14 cellular contexts compared by ENCODE assay signal in genomic region chr4:176383273-176384077, GRCh38.
DNase-seq lines count a peak whose midpoint lies in the region; ATAC-seq and TF ChIP-seq lines count a peak whose summit lies in the region.
"Had no signal": no experiment of that assay in that cellular context is flagged by ENCODE, and none has a peak within 500 bp of the region (broad histone marks: within the 10 kb centered on the region; RNA-seq: fewer than 3 reads in every experiment).

No MANE protein-coding gene starts in this region.

- H3K27me3 ChIP-seq in left ventricle myocardium inferior (ENCODE audit: low read depth) (no peaks in the 10 kb centered on the region), adipocyte (replicated peaks; ENCODE audit: control insufficient read depth, insufficient read depth, low read length) (no peaks in the 10 kb centered on the region), thoracic aorta (replicated peaks; ENCODE audit: insufficient read depth) (no peaks in the 10 kb centered on the region)
- H3K27me3 ChIP-seq: uterus had no signal

- H3K9me3 ChIP-seq in left ventricle myocardium inferior (replicated peaks), result no peaks in the 10 kb centered on the region
- H3K9me3 ChIP-seq in adipocyte (ENCODE audit: control insufficient read depth, low read length), result no peaks in the 10 kb centered on the region
- no peaks in the 10 kb centered on the region for H3K9me3 ChIP-seq in thoracic aorta
- H3K9me3 ChIP-seq: uterus had no signal

- H3K27ac ChIP-seq in left ventricle myocardium inferior (replicated peaks) (peak overlapping the region; percentile 74), thoracic aorta (no peak overlapping the region)

- H3K9ac ChIP-seq in adipocyte (ENCODE audit: low read length), result no peak overlapping the region

- no peak for ATAC-seq in Right ventricle myocardium superior (ENCODE audit: poor library complexity)
- ATAC-seq in thoracic aorta (ENCODE audit: insufficient number of reproducible peaks, low FRiP score, low read depth), result no peak
- ATAC-seq: activated CD4-positive, alpha-beta T cell treated with anti-CD3 and anti-CD28 coated beads for 36 hours had no signal

- DNase-seq in left ventricle myocardium inferior (no peak), Right ventricle myocardium superior (no peak), adipocyte (ENCODE audit: low read depth) (peak; percentile 52), foreskin fibroblast (peak; percentile 32 to 64), thoracic aorta (ENCODE audit: low spot score) (no peak), NCI-H1436 (lab: John Stamatoyannopoulos, UW) (no peak), NCI-H69 (lab: John Stamatoyannopoulos, UW) (no peak), COR-L47 (lab: John Stamatoyannopoulos, UW) (no peak)
- DNase-seq: activated CD4-positive, alpha-beta T cell treated with anti-CD3 and anti-CD28 coated beads for 36 hours; activated naive CD4-positive, alpha-beta T cell treated with anti-CD3 and anti-CD28 coated beads for 36 hours; GDM1; SHP77; stimulated activated naive CD4-positive, alpha-beta T cell; uterus had no signal

- peaks cover 4% of the 10 kb centered on the region for H3K4me1 ChIP-seq in left ventricle myocardium inferior
- H3K4me1 ChIP-seq in adipocyte (ENCODE audit: control insufficient read depth, insufficient read depth, low read length), result peaks cover 5% of the 10 kb centered on the region
- no peaks in the 10 kb centered on the region for H3K4me1 ChIP-seq in thoracic aorta (ENCODE audit: control insufficient read depth in 1 of 2, low read depth in 2 of 2)
- H3K4me1 ChIP-seq: uterus had no signal

- TF ChIP-seq CTCF in left ventricle myocardium inferior (IDR thresholded peaks at IDR 0.05; ENCODE audit: borderline replicate concordance) (no peak), foreskin fibroblast (IDR thresholded peaks at IDR 0.05; ENCODE audit: low read depth, low read length) (no peak), thoracic aorta (IDR thresholded peaks at IDR 0.05) (no peak)

- H3K4me3 ChIP-seq in left ventricle myocardium inferior, result peak overlapping the region; percentile 42
- no peak overlapping the region for H3K4me3 ChIP-seq in adipocyte (ENCODE audit: low read length)
- no peak overlapping the region for H3K4me3 ChIP-seq in foreskin fibroblast (ENCODE audit: low read depth in 1 of 2, low read length in 2 of 2)
- H3K4me3 ChIP-seq in thoracic aorta, result peak overlapping the region; percentile 36
- H3K4me3 ChIP-seq: uterus had no signal

- H3K36me3 ChIP-seq in left ventricle myocardium inferior (no peaks in the 10 kb centered on the region), adipocyte (ENCODE audit: control insufficient read depth, insufficient read depth, low read length, severe bottlenecking) (no peaks in the 10 kb centered on the region), thoracic aorta (no peaks in the 10 kb centered on the region)
- H3K36me3 ChIP-seq: uterus had no signal

- intact Hi-C loops in left ventricle myocardium inferior (cut with micrococcal nuclease) (loop anchor here (10.0 kb wide), 1 partner anchor 411 kb away; the partner anchor contains the start of gene VEGFC), Right ventricle myocardium superior (cut with DNase I) (no loop called here)

Comparison
In these comparisons a context has a peak if more than half of its experiments do, and no peak if none do; other contexts are left out.
1. DNase-seq: peak in adipocyte (single experiment) and foreskin fibroblast (2 of 2); none in left ventricle myocardium inferior (single experiment), Right ventricle myocardium superior (single experiment), thoracic aorta (single experiment), NCI-H1436 (single experiment), NCI-H69 (single experiment) and COR-L47 (single experiment).
2. H3K4me3 ChIP-seq: peak in left ventricle myocardium inferior (single experiment) and thoracic aorta (single experiment); none in adipocyte (single experiment) and foreskin fibroblast (0 of 2).